8 cellular contexts compared by ENCODE assay signal in the genomic region with DNA sequence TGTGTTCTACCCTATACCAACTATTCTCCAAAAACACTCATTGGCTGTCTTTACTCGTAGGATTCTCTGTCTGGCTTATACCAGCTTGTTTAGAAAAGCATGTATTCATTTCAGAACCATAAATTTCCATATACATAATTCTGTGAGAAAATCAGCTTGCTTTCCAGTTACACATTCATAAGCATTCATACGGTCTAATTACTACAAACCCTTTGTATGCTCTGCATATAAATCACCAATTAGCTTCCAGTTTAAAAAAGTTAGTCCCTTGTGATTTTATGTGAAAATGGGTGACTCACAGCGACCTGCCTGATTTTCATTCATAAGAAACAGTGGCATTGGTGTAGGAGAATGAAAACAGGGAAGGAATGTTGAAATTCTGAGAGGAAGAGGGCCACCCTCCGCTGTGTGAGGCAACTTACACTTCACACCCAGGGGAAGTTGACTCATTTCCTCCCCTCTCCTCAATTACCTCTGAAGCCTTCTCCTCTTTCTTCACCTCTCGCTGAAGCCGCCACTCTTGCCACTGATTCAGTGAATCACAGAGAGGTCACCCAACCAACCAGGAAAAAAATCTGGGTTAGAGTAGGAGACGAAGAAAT.
DNase-seq lines count a peak whose midpoint lies in the region; ATAC-seq lines count a peak whose summit lies in the region.

No MANE protein-coding gene starts in this region.

- POLR2A ChIA-PET in activated naive CD8-positive, alpha-beta T cell treated with anti-CD3 and anti-CD28 coated beads, Interleukin-2, amount 10 ng/mL, durations not matched to agents 7 days and 5 days (lab: Charles Lee), result no interaction called here

- in situ Hi-C loops in Caki2 (cut with HindIII; ENCODE audit: low pct_unique_long_range_greater_than_20kb, low sequenced_read_pairs) (no loop called here), G401 (cut with HindIII; ENCODE audit: low sequenced_read_pairs) (no loop called here)

- peak overlapping the region; percentile 5 for H3K4me3 Mint-ChIP-seq in activated naive CD8-positive, alpha-beta T cell treated with anti-CD3 and anti-CD28 coated beads, Interleukin-2, amount 10 ng/mL, durations not matched to agents 7 days and 5 days

- peaks cover 15% of the 10 kb centered on the region for H3K4me1 Mint-ChIP-seq in activated naive CD8-positive, alpha-beta T cell treated with anti-CD3 and anti-CD28 coated beads, Interleukin-2, amount 10 ng/mL, durations not matched to agents 7 days and 5 days

- H3K27ac Mint-ChIP-seq in activated naive CD8-positive, alpha-beta T cell treated with anti-CD3 and anti-CD28 coated beads, Interleukin-2, amount 10 ng/mL, durations not matched to agents 7 days and 5 days, result no peak overlapping the region

- DNase-seq in Caki2 (ENCODE audit: low read depth) (peak; percentile 77), LHCN-M2 (ENCODE audit: low read depth) (peak; percentile 79), kidney glomerular epithelial cell (lab: John Stamatoyannopoulos, UW) (peak; percentile 87), G401 (ENCODE audit: low spot score) (no peak), putamen (ENCODE audit: low spot score) (no peak), inferior parietal cortex (ENCODE audit: extremely low spot score) (no peak)
- no peak for DNase-seq in activated naive CD8-positive, alpha-beta T cell treated with anti-CD3 and anti-CD28 coated beads, Interleukin-2, amount 10 ng/mL, durations not matched to agents 7 days and 5 days

- ATAC-seq in activated naive CD8-positive, alpha-beta T cell treated with anti-CD3 and anti-CD28 coated beads, Interleukin-2, amount 10 ng/mL, durations not matched to agents 7 days and 5 days (ENCODE audit: low read depth), result peak; percentile 77
- ATAC-seq in HG03520 (IDR thresholded peaks at IDR 0.05; ENCODE audit: unreplicated experiment), result no peak

- H3K36me3 Mint-ChIP-seq in activated naive CD8-positive, alpha-beta T cell treated with anti-CD3 and anti-CD28 coated beads, Interleukin-2, amount 10 ng/mL, durations not matched to agents 7 days and 5 days, result peaks cover 2% of the 10 kb centered on the region

- H3K27me3 Mint-ChIP-seq in activated naive CD8-positive, alpha-beta T cell treated with anti-CD3 and anti-CD28 coated beads, Interleukin-2, amount 10 ng/mL, durations not matched to agents 7 days and 5 days, result peaks cover 16% of the 10 kb centered on the region

- peaks cover 8% of the 10 kb centered on the region for H3K9me3 Mint-ChIP-seq in activated naive CD8-positive, alpha-beta T cell treated with anti-CD3 and anti-CD28 coated beads, Interleukin-2, amount 10 ng/mL, durations not matched to agents 7 days and 5 days

Comparison
In these comparisons a context has a peak if more than half of its experiments do, and no peak if none do; other contexts are left out.
1. DNase-seq: peak in Caki2 (single experiment), LHCN-M2 (single experiment) and kidney glomerular epithelial cell (single experiment); none in activated naive CD8-positive, alpha-beta T cell treated with anti-CD3 and anti-CD28 coated beads, Interleukin-2, amount 10 ng/mL, durations not matched to agents 7 days and 5 days (single experiment), G401 (single experiment), putamen (single experiment) and inferior parietal cortex (single experiment).